Comparison of ENCODE assay signal across 18 cellular contexts in genomic region chr11:113581713-113582112, GRCh38.
"Had no signal": no experiment of that assay in that cellular context is flagged by ENCODE, and none has a peak within 500 bp of the region (broad histone marks: within the 10 kb centered on the region; RNA-seq: fewer than 3 reads in every experiment).

No MANE protein-coding gene starts in this region.

- H3K4me1 ChIP-seq: colonic mucosa, lower lobe of right lung, pancreas, sigmoid colon had no signal

- FAIRE-seq: endothelial cell of umbilical vein, frontal cortex, pancreas, small intestine had no signal

- H3K27ac ChIP-seq: colonic mucosa, heart right ventricle, lower lobe of right lung, pancreas, sigmoid colon had no signal

- DNase-seq: colonic mucosa; dermis blood vessel endothelial cell; erythroblast; heart right ventricle; hypothalamus; islet precursor cell; lower lobe of right lung; natural killer cell; occipital lobe; pancreas; sigmoid colon; small intestine; stimulated activated CD4-positive, alpha-beta T cell treated with anti-CD3 and anti-CD28 coated beads, Interleukin-12 subunit alpha, Interleukin-12 subunit beta, amount 100 ng/mL, for 4 hours; stimulated activated naive CD4-positive, alpha-beta T cell treated with Interleukin-2 at 50 U/mL for 16 hours; trophoblast cell had no signal

- ATAC-seq: left lobe of liver, lower lobe of right lung, pancreas had no signal

- H3K9me3 ChIP-seq: colonic mucosa, heart right ventricle, lower lobe of right lung, pancreas, sigmoid colon had no signal

- H3K36me3 ChIP-seq: colonic mucosa, heart right ventricle, lower lobe of right lung, pancreas, sigmoid colon had no signal

- H3K27me3 ChIP-seq: colonic mucosa, heart right ventricle, pancreas, sigmoid colon had no signal

- H3K4me3 ChIP-seq: colonic mucosa, heart right ventricle, lower lobe of right lung, pancreas, sigmoid colon had no signal
